ENCODE assay signal across 30 cellular contexts in the genomic region with DNA sequence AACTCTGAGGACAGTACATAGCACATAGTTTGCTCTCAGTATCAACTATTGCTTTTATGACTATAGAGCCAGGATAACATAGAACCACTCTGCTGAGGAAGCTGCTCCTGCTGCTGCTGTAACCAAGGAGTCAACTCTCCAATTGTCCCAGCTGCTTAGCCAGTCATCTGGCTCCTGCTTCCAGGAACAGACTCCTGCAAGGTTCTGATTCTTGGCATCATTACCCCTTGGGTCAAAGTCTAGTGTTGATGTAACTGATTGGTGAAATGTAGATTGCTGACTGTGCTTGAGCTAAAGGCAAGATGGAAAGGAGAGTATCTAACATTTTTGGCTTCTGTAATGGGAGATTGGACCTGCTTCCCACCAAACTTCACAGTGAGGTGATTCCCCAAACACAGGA.
"Had no signal": no experiment of that assay in that cellular context is flagged by ENCODE, and none has a peak within 500 bp of the region (broad histone marks: within the 10 kb centered on the region; RNA-seq: fewer than 3 reads in every experiment).

No MANE protein-coding gene starts in this region.

- H3K4me1 ChIP-seq: adrenal gland, Peyer's patch, SJSA1 had no signal

- H3K4me2 ChIP-seq: SK-N-SH had no signal

- H3K27me3 ChIP-seq: adrenal gland, MG63, Peyer's patch, SJSA1 had no signal

- H3K4me3 ChIP-seq: adrenal gland, MG63, Peyer's patch, SJSA1 had no signal

- H3K9me3 ChIP-seq: adrenal gland, MG63, Peyer's patch, SJSA1, SK-N-SH had no signal

- H3K9ac ChIP-seq: SK-N-SH had no signal

- H3K36me3 ChIP-seq: adrenal gland, MG63, Peyer's patch, SJSA1 had no signal

- H3K9me2 ChIP-seq: SK-N-SH had no signal

- DNase-seq: activated CD4-positive, alpha-beta T cell treated with anti-CD3 and anti-CD28 coated beads for 36 hours; activated CD4-positive, alpha-beta T cell treated with anti-CD3 and anti-CD28 coated beads, Interleukin-2, amount 10 ng/mL, durations not matched to agents 7 days and 5 days; activated CD4-positive, alpha-beta T cell treated with anti-CD3 and anti-CD28 coated beads, Interleukin-2, amount 50 U/mL, for 48 hours; activated CD8-positive, alpha-beta T cell treated with anti-CD3 and anti-CD28 coated beads, Interleukin-2, amount 10 ng/mL, durations not matched to agents 7 days and 5 days; activated gamma-delta T cell; activated naive CD4-positive, alpha-beta T cell treated with Interleukin-2 at 50 U/mL for 16 hours; activated T-cell treated with anti-CD3 and anti-CD28 coated beads, Interleukin-2, amount 50 U/mL, for 24 hours; adrenal gland; caudate nucleus; Kasumi-1; KG1; MG63; NCI-H1048; NCI-H1105 treated with DMSO at 0.1 percent for 48 hours; NCI-H1436; NCI-H1694; NCI-H2029; NCI-H345; NCI-H524 treated with DMSO at 0.1 percent for 48 hours; NCI-H774; PC-3; Peyer's patch; RPMI8226; SHP77 treated with DMSO at 0.1 percent for 48 hours; SK-N-SH had no signal

- H3K27ac ChIP-seq: adrenal gland, Peyer's patch, SJSA1 had no signal

- FAIRE-seq: astrocyte, bronchial epithelial cell had no signal

- ATAC-seq: activated CD4-positive, alpha-beta T cell treated with anti-CD3 and anti-CD28 coated beads for 36 hours; activated CD4-positive, CD25-positive, alpha-beta regulatory T cell treated with anti-CD3 and anti-CD28 coated beads, Interleukin-2, amount 50 U/mL, for 24 hours; activated CD8-positive, alpha-beta T cell treated with anti-CD3 and anti-CD28 coated beads, Interleukin-2, amount 10 ng/mL, durations not matched to agents 7 days and 5 days; PC-3; WTC11 had no signal
